Comparison of ENCODE assay signal across 23 cellular contexts in genomic region chr1:155918660-155919059, GRCh38. TPM values are rescaled to one million over a fixed set of nuclear protein-coding genes. Genes with fewer than 3 reads are reported as not detected.
A peak's percentile ranks its signal among the peaks of the same experiment; 100 is the strongest.
DNase-seq lines count a peak whose midpoint lies in the region; ATAC-seq, FAIRE-seq and TF ChIP-seq lines count a peak whose summit lies in the region.
"Had no signal": no experiment of that assay in that cellular context is flagged by ENCODE, and none has a peak within 500 bp of the region (broad histone marks: within the 10 kb centered on the region; RNA-seq: fewer than 3 reads in every experiment).

No MANE protein-coding gene starts in this region.

- H3K9ac ChIP-seq in HepG2 (ENCODE audit: insufficient read depth, low read depth, low read length), result no peak overlapping the region

- CTCF ChIA-PET in HepG2 (lab: Yijun Ruan, JAX; ENCODE audit: low intra/inter-chr PET ratio, low total read pairs), result no interaction called here

- FAIRE-seq in HepG2 (lab: Jason Lieb, UNC), result no peak
- peak; percentile 22 for FAIRE-seq in TTC549 (lab: Jason Lieb, UNC)
- FAIRE-seq: A204.1, GM18507, H54, HTR-8/SVneo had no signal

- H3K27ac Mint-ChIP-seq in natural killer cell treated with Interleukin-12 subunit alpha and Interleukin-12 subunit beta and Interleukin-15 and Interleukin-18, amount 100 ng/mL, for 72 hours, result no peak overlapping the region
- H3K27ac Mint-ChIP-seq in stimulated activated naive CD8-positive, alpha-beta T cell treated with anti-CD3 and anti-CD28 coated beads, Interleukin-15, amount 100 ng/mL, for 72 hours, result no peak overlapping the region
- H3K27ac Mint-ChIP-seq: CD4-positive, alpha-beta T cell; GM23338; HFFc6; IgD-negative memory B cell had no signal

- no peak overlapping the region for H3K4me2 ChIP-seq in HepG2 (ENCODE audit: low read depth, low read length)
- H3K4me2 ChIP-seq: GM23338 had no signal

- no peaks in the 10 kb centered on the region for H3K27me3 Mint-ChIP-seq in natural killer cell treated with Interleukin-12 subunit alpha and Interleukin-12 subunit beta and Interleukin-15 and Interleukin-18, amount 100 ng/mL, for 72 hours
- H3K27me3 Mint-ChIP-seq in stimulated activated naive CD8-positive, alpha-beta T cell treated with anti-CD3 and anti-CD28 coated beads, Interleukin-15, amount 100 ng/mL, for 72 hours, result no peaks in the 10 kb centered on the region
- H3K27me3 Mint-ChIP-seq: CD4-positive, alpha-beta T cell; IgD-negative memory B cell had no signal

- H3K27me3 ChIP-seq in HepG2 (ENCODE audit: control insufficient read depth in 1 of 2, insufficient read depth in 2 of 2, low read length in 2 of 2) (no peaks in the 10 kb centered on the region), right lobe of liver (no peaks in the 10 kb centered on the region)

- DNase-seq in HepG2 (ENCODE audit: low spot score) (no peak), right lobe of liver (no peak)
- no peak for DNase-seq in natural killer cell treated with Interleukin-12 subunit alpha and Interleukin-12 subunit beta and Interleukin-15 and Interleukin-18, amount 100 ng/mL, for 72 hours (ENCODE audit: low spot score)
- no peak for DNase-seq in stimulated activated naive CD8-positive, alpha-beta T cell treated with anti-CD3 and anti-CD28 coated beads, Interleukin-15, amount 100 ng/mL, for 72 hours
- DNase-seq: ACHN; Caco-2; CD4-positive, alpha-beta T cell; DMS153; DMS79; GDM1; HCEC 1CT; HFFc6; KG1 had no signal

- H3K4me3 ChIP-seq in HepG2 (replicated peaks in 1 of 3; ENCODE audit: insufficient read depth in 1 of 3, low read depth in 2 of 3, low read length in 3 of 3), result no peak overlapping the region
- no peak overlapping the region for H3K4me3 ChIP-seq in right lobe of liver
- H3K4me3 ChIP-seq: GM23338 had no signal

- H3K36me3 ChIP-seq in HepG2 (replicated peaks in 1 of 2; ENCODE audit: control insufficient read depth in 1 of 2, insufficient read depth in 2 of 2, low read length in 2 of 2) (peaks cover 28 to 83% of the 10 kb centered on the region in 2 experiments), right lobe of liver (peaks cover 14 to 98% (median 53%) of the 10 kb centered on the region in 4 donors)

- 88% methylated on average over 3 of the region's 3 CpGs for WGBS in HepG2 (ENCODE audit: low lambda C conversion rate)
- 62% methylated on average over 3 of the region's 3 CpGs for WGBS in right lobe of liver (ENCODE audit: insufficient coverage, low coverage, low lambda C conversion rate, missing lambda C conversion rate)

- TF ChIP-seq RAD21 in HepG2 (CRISPR knock-in tag; IDR thresholded peaks at IDR 0.05), result no peak

- H3K27ac ChIP-seq in HepG2 (ENCODE audit: extremely low read length, insufficient read depth, low read length) (no peak overlapping the region), right lobe of liver (no peak overlapping the region)
- H3K27ac ChIP-seq: C4-2B had no signal

- no peaks in the 10 kb centered on the region for H3K9me3 Mint-ChIP-seq in natural killer cell treated with Interleukin-12 subunit alpha and Interleukin-12 subunit beta and Interleukin-15 and Interleukin-18, amount 100 ng/mL, for 72 hours
- H3K9me3 Mint-ChIP-seq in stimulated activated naive CD8-positive, alpha-beta T cell treated with anti-CD3 and anti-CD28 coated beads, Interleukin-15, amount 100 ng/mL, for 72 hours, result no peaks in the 10 kb centered on the region
- H3K9me3 Mint-ChIP-seq: CD4-positive, alpha-beta T cell; GM23338; HFFc6; IgD-negative memory B cell had no signal

- ATAC-seq in HepG2 (no peak), right lobe of liver (no peak)
- ATAC-seq in natural killer cell treated with Interleukin-12 subunit alpha and Interleukin-12 subunit beta and Interleukin-15 and Interleukin-18, amount 100 ng/mL, for 72 hours, result no peak
- no peak for ATAC-seq in stimulated activated naive CD8-positive, alpha-beta T cell treated with anti-CD3 and anti-CD28 coated beads, Interleukin-15, amount 100 ng/mL, for 72 hours
- ATAC-seq: GM23338 had no signal

- in situ Hi-C loops in HepG2 (cut with HindIII; ENCODE audit: extremely low pct_ligation_motif_present, low pct_unique_long_range_greater_than_20kb), result no loop called here

- H3K79me2 ChIP-seq in HepG2 (ENCODE audit: insufficient read depth, low read length), result no peaks in the 10 kb centered on the region

- POLR2A ChIA-PET in HepG2 (lab: Yijun Ruan, JAX), result interaction anchor here (1.3 to 1.4 kb wide), 2 partner anchors 12 to 16 kb away, joined by 3 read pairs; partner anchors contain the start of gene KHDC4

- TF ChIP-seq POLR2A in HepG2 (IDR thresholded peaks at IDR 0.05; ENCODE audit: insufficient read depth in 1 of 2, low read depth in 2 of 2, low read length in 2 of 2) (no peak), right lobe of liver (IDR thresholded peaks at IDR 0.05) (no peak)

- no peak overlapping the region for H2AFZ ChIP-seq in HepG2 (ENCODE audit: low read length)
- H2AFZ ChIP-seq: GM23338 had no signal

- H4K20me1 ChIP-seq in HepG2 (ENCODE audit: insufficient read depth, low read length), result no peaks in the 10 kb centered on the region

- H3K4me1 Mint-ChIP-seq in natural killer cell treated with Interleukin-12 subunit alpha and Interleukin-12 subunit beta and Interleukin-15 and Interleukin-18, amount 100 ng/mL, for 72 hours (ENCODE audit: low read depth in 2 of 2), result peaks cover 9 to 12% of the 10 kb centered on the region in 2 donors
- no peaks in the 10 kb centered on the region for H3K4me1 Mint-ChIP-seq in stimulated activated naive CD8-positive, alpha-beta T cell treated with anti-CD3 and anti-CD28 coated beads, Interleukin-15, amount 100 ng/mL, for 72 hours
- H3K4me1 Mint-ChIP-seq: GM23338 had no signal

- no peaks in the 10 kb centered on the region for H3K4me1 ChIP-seq in HepG2 (ENCODE audit: insufficient read depth, low read length)
- no peaks in the 10 kb centered on the region for H3K4me1 ChIP-seq in right lobe of liver
- H3K4me1 ChIP-seq: Caco-2 had no signal

- peaks cover 45% of the 10 kb centered on the region for H3K36me3 Mint-ChIP-seq in natural killer cell treated with Interleukin-12 subunit alpha and Interleukin-12 subunit beta and Interleukin-15 and Interleukin-18, amount 100 ng/mL, for 72 hours

- no TSS peak for BruUV-seq in HepG2 (replicated peaks; lab: Mats Ljungman, UMichigan)

- intact Hi-C loops in HepG2 (cut with micrococcal nuclease; ENCODE audit: unreplicated experiment) (no loop called here), right lobe of liver (cut with DNase I) (no loop called here)

- no peak overlapping the region for H3K4me3 Mint-ChIP-seq in natural killer cell treated with Interleukin-12 subunit alpha and Interleukin-12 subunit beta and Interleukin-15 and Interleukin-18, amount 100 ng/mL, for 72 hours
- no peak overlapping the region for H3K4me3 Mint-ChIP-seq in stimulated activated naive CD8-positive, alpha-beta T cell treated with anti-CD3 and anti-CD28 coated beads, Interleukin-15, amount 100 ng/mL, for 72 hours
- H3K4me3 Mint-ChIP-seq: CD4-positive, alpha-beta T cell; GM23338; HFFc6; IgD-negative memory B cell had no signal

- no peak for TF ChIP-seq EP300 in HepG2 (IDR thresholded peaks at IDR 0.05; ENCODE audit: low read depth in 2 of 2, low read length in 2 of 2)
- TF ChIP-seq EP300 in HepG2 (CRISPR knock-in tag; IDR thresholded peaks at IDR 0.05; ENCODE audit: borderline replicate concordance), result no peak

- no peak for TF ChIP-seq CTCF in HepG2 (CRISPR knock-in tag; IDR thresholded peaks at IDR 0.05)
- no peak for TF ChIP-seq CTCF in right lobe of liver (IDR thresholded peaks at IDR 0.05)

- H3K9me3 ChIP-seq in HepG2 (ENCODE audit: low read length), result no peaks in the 10 kb centered on the region
- no peaks in the 10 kb centered on the region for H3K9me3 ChIP-seq in right lobe of liver
- H3K9me3 ChIP-seq: Caco-2 had no signal

RNA-seq across cellular contexts. Expression of gene RIT1, which starts 7.5 kb away (rescaled TPM):
- total RNA-seq in HepG2 (2016; rRNA removed; fragmentation: Illumina TruSeq; extraction: Trizol) (12.2 and 15.9 TPM in 2 replicates), right lobe of liver (10 to 100 TPM in 3 of 6 experiments, 1 to 10 TPM in 3; 4.9 to 28.3 (median 11.3) TPM)
- total RNA-seq in HepG2 (2016; cell fraction: cytosol; rRNA removed; fragmentation: Illumina TruSeq; extraction: Trizol; ENCODE audit: low read depth), result 1.8 and 2.7 TPM in 2 replicates
- 12.0 and 18.3 TPM in 2 replicates for total RNA-seq in HepG2 (2016; cell fraction: insoluble cytoplasmic fraction; rRNA removed; fragmentation: Illumina TruSeq; extraction: Trizol)
- total RNA-seq in HepG2 (2016; cell fraction: membrane; rRNA removed; fragmentation: Illumina TruSeq; extraction: Trizol), result 3.7 and 5.0 TPM in 2 replicates
- total RNA-seq in HepG2 (2016; cell fraction: nucleus; rRNA removed; fragmentation: Illumina TruSeq; extraction: Trizol), result 5.1 and 6.9 TPM in 2 replicates
- 29.3 and 32.2 TPM in 2 replicates for polyA plus RNA-seq in HepG2 (2011; rRNA removed)
- polyA plus RNA-seq in HepG2 (2011; cell fraction: cytosol; rRNA removed), result 27.0 and 36.8 TPM in 2 replicates
- polyA plus RNA-seq in HepG2 (2011; cell fraction: nucleus; rRNA removed), result 10.2 and 15.6 TPM in 2 replicates
- 14.8 and 19.9 TPM in 2 replicates for polyA plus RNA-seq in HepG2 (2012)
- polyA plus RNA-seq in HepG2 (2016; cell fraction: cytosol; fragmentation: Illumina TruSeq; extraction: Trizol; ENCODE audit: low read depth), result 1.3 and 1.4 TPM in 2 replicates
- polyA plus RNA-seq in HepG2 (2016; cell fraction: insoluble cytoplasmic fraction; fragmentation: Illumina TruSeq; extraction: Trizol; ENCODE audit: low read depth), result 12.1 and 13.9 TPM in 2 replicates
- polyA plus RNA-seq in HepG2 (2016; cell fraction: membrane; fragmentation: Illumina TruSeq; extraction: Trizol; ENCODE audit: low read depth), result 1.8 and 2.0 TPM in 2 replicates
- 13.6 and 15.1 TPM in 2 replicates for polyA plus RNA-seq in HepG2 (2016; cell fraction: nucleus; fragmentation: Illumina TruSeq; extraction: Trizol; ENCODE audit: insufficient read depth, low read depth)
- 23.7 and 26.0 TPM in 2 replicates for polyA minus RNA-seq in HepG2 (2011; rRNA and poly(A)+ RNA removed; ENCODE audit: low replicate concordance)
- 16.1 and 17.4 TPM in 2 replicates for polyA minus RNA-seq in HepG2 (2011; cell fraction: cytosol; rRNA and poly(A)+ RNA removed)
- polyA minus RNA-seq in HepG2 (2011; cell fraction: nucleus; rRNA and poly(A)+ RNA removed), result 11.6 and 20.5 TPM in 2 replicates
- total RNA-seq in natural killer cell treated with Interleukin-12 subunit alpha and Interleukin-12 subunit beta and Interleukin-15 and Interleukin-18, amount 100 ng/mL, for 72 hours, result 10 to 100 TPM; 29.4 to 40.2 TPM

RNA-seq across cellular contexts. Expression of gene KHDC4, which starts 15.6 kb away (rescaled TPM):
- total RNA-seq in HepG2 (2016; rRNA removed; fragmentation: Illumina TruSeq; extraction: Trizol) (15.9 and 33.5 TPM in 2 replicates), right lobe of liver (10 to 100 TPM; 14.1 to 19.0 (median 17.2) TPM)
- 17.8 and 22.2 TPM in 2 replicates for total RNA-seq in HepG2 (2016; cell fraction: cytosol; rRNA removed; fragmentation: Illumina TruSeq; extraction: Trizol; ENCODE audit: low read depth)
- total RNA-seq in HepG2 (2016; cell fraction: insoluble cytoplasmic fraction; rRNA removed; fragmentation: Illumina TruSeq; extraction: Trizol), result 17.1 and 30.7 TPM in 2 replicates
- 16.0 and 18.2 TPM in 2 replicates for total RNA-seq in HepG2 (2016; cell fraction: membrane; rRNA removed; fragmentation: Illumina TruSeq; extraction: Trizol)
- total RNA-seq in HepG2 (2016; cell fraction: nucleus; rRNA removed; fragmentation: Illumina TruSeq; extraction: Trizol), result 51.8 and 57.5 TPM in 2 replicates
- 74.5 and 92.0 TPM in 2 replicates for polyA plus RNA-seq in HepG2 (2011; rRNA removed)
- 35.4 and 38.7 TPM in 2 replicates for polyA plus RNA-seq in HepG2 (2011; cell fraction: cytosol; rRNA removed)
- 126 and 134 TPM in 2 replicates for polyA plus RNA-seq in HepG2 (2011; cell fraction: nucleus; rRNA removed)
- 37.2 and 38.4 TPM in 2 replicates for polyA plus RNA-seq in HepG2 (2012)
- polyA plus RNA-seq in HepG2 (2016; cell fraction: cytosol; fragmentation: Illumina TruSeq; extraction: Trizol; ENCODE audit: low read depth), result 2.1 and 2.5 TPM in 2 replicates
- 14.7 and 16.3 TPM in 2 replicates for polyA plus RNA-seq in HepG2 (2016; cell fraction: insoluble cytoplasmic fraction; fragmentation: Illumina TruSeq; extraction: Trizol; ENCODE audit: low read depth)
- polyA plus RNA-seq in HepG2 (2016; cell fraction: membrane; fragmentation: Illumina TruSeq; extraction: Trizol; ENCODE audit: low read depth), result 4.2 and 4.7 TPM in 2 replicates
- 113 and 121 TPM in 2 replicates for polyA plus RNA-seq in HepG2 (2016; cell fraction: nucleus; fragmentation: Illumina TruSeq; extraction: Trizol; ENCODE audit: insufficient read depth, low read depth)
- polyA minus RNA-seq in HepG2 (2011; rRNA and poly(A)+ RNA removed; ENCODE audit: low replicate concordance), result 83.9 and 155 TPM in 2 replicates
- polyA minus RNA-seq in HepG2 (2011; cell fraction: cytosol; rRNA and poly(A)+ RNA removed), result 19.6 and 24.9 TPM in 2 replicates
- polyA minus RNA-seq in HepG2 (2011; cell fraction: nucleus; rRNA and poly(A)+ RNA removed), result 113 and 148 TPM in 2 replicates
- total RNA-seq in natural killer cell treated with Interleukin-12 subunit alpha and Interleukin-12 subunit beta and Interleukin-15 and Interleukin-18, amount 100 ng/mL, for 72 hours, result 10 to 100 TPM; 47.6 to 96.0 TPM

RNA-seq across cellular contexts. Expression of gene RXFP4, which starts 22.8 kb away (rescaled TPM):
- total RNA-seq in HepG2 (2016; rRNA removed; fragmentation: Illumina TruSeq; extraction: Trizol) (0.38 TPM in 1 of 2 replicates, not detected in the other), right lobe of liver (not detected)
- not detected in 2 replicates for total RNA-seq in HepG2 (2016; cell fraction: cytosol; rRNA removed; fragmentation: Illumina TruSeq; extraction: Trizol; ENCODE audit: low read depth)
- 0.25 and 0.28 TPM in 2 replicates for total RNA-seq in HepG2 (2016; cell fraction: insoluble cytoplasmic fraction; rRNA removed; fragmentation: Illumina TruSeq; extraction: Trizol)
- total RNA-seq in HepG2 (2016; cell fraction: membrane; rRNA removed; fragmentation: Illumina TruSeq; extraction: Trizol), result not detected in 2 replicates
- 0.31 TPM in 1 of 2 replicates, not detected in the other for total RNA-seq in HepG2 (2016; cell fraction: nucleus; rRNA removed; fragmentation: Illumina TruSeq; extraction: Trizol)
- polyA plus RNA-seq in HepG2 (2011; rRNA removed), result 1.4 and 1.9 TPM in 2 replicates
- polyA plus RNA-seq in HepG2 (2011; cell fraction: cytosol; rRNA removed), result 1.3 and 2.1 TPM in 2 replicates
- 0.42 and 0.48 TPM in 2 replicates for polyA plus RNA-seq in HepG2 (2011; cell fraction: nucleus; rRNA removed)
- 0.48 and 0.72 TPM in 2 replicates for polyA plus RNA-seq in HepG2 (2012)
- 0.08 TPM in 1 of 2 replicates, not detected in the other for polyA plus RNA-seq in HepG2 (2016; cell fraction: cytosol; fragmentation: Illumina TruSeq; extraction: Trizol; ENCODE audit: low read depth)
- not detected in 2 replicates for polyA plus RNA-seq in HepG2 (2016; cell fraction: insoluble cytoplasmic fraction; fragmentation: Illumina TruSeq; extraction: Trizol; ENCODE audit: low read depth)
- polyA plus RNA-seq in HepG2 (2016; cell fraction: membrane; fragmentation: Illumina TruSeq; extraction: Trizol; ENCODE audit: low read depth), result not detected in 2 replicates
- polyA plus RNA-seq in HepG2 (2016; cell fraction: nucleus; fragmentation: Illumina TruSeq; extraction: Trizol; ENCODE audit: insufficient read depth, low read depth), result 0.64 and 0.79 TPM in 2 replicates
- polyA minus RNA-seq in HepG2 (2011; rRNA and poly(A)+ RNA removed; ENCODE audit: low replicate concordance), result 1.4 and 2.7 TPM in 2 replicates
- 0.49 TPM in 1 of 2 replicates, not detected in the other for polyA minus RNA-seq in HepG2 (2011; cell fraction: cytosol; rRNA and poly(A)+ RNA removed)
- polyA minus RNA-seq in HepG2 (2011; cell fraction: nucleus; rRNA and poly(A)+ RNA removed), result 0.39 and 1.1 TPM in 2 replicates
- not detected for total RNA-seq in natural killer cell treated with Interleukin-12 subunit alpha and Interleukin-12 subunit beta and Interleukin-15 and Interleukin-18, amount 100 ng/mL, for 72 hours
- total RNA-seq: Caco-2; CD4-positive, alpha-beta T cell; Daoy; GM23338; HFFc6 had no signal
- polyA plus RNA-seq: BJ, GM23338 had no signal

RNA-seq across cellular contexts. Expression of gene SYT11, which starts 59.3 kb away (rescaled TPM):
- total RNA-seq in HepG2 (2016; rRNA removed; fragmentation: Illumina TruSeq; extraction: Trizol), result 0.08 and 0.22 TPM in 2 replicates
- not detected in 2 replicates for total RNA-seq in HepG2 (2016; cell fraction: cytosol; rRNA removed; fragmentation: Illumina TruSeq; extraction: Trizol; ENCODE audit: low read depth)
- total RNA-seq in HepG2 (2016; cell fraction: insoluble cytoplasmic fraction; rRNA removed; fragmentation: Illumina TruSeq; extraction: Trizol), result 0.06 and 0.13 TPM in 2 replicates
- total RNA-seq in HepG2 (2016; cell fraction: membrane; rRNA removed; fragmentation: Illumina TruSeq; extraction: Trizol), result 0.03 and 0.09 TPM in 2 replicates
- total RNA-seq in HepG2 (2016; cell fraction: nucleus; rRNA removed; fragmentation: Illumina TruSeq; extraction: Trizol), result 0.22 and 0.25 TPM in 2 replicates
- 0.59 and 0.64 TPM in 2 replicates for polyA plus RNA-seq in HepG2 (2011; rRNA removed)
- 0.35 and 0.59 TPM in 2 replicates for polyA plus RNA-seq in HepG2 (2011; cell fraction: cytosol; rRNA removed)
- polyA plus RNA-seq in HepG2 (2011; cell fraction: nucleus; rRNA removed), result 0.26 and 0.29 TPM in 2 replicates
- polyA plus RNA-seq in HepG2 (2012), result 0.64 and 1.0 TPM in 2 replicates
- polyA plus RNA-seq in HepG2 (2016; cell fraction: cytosol; fragmentation: Illumina TruSeq; extraction: Trizol; ENCODE audit: low read depth), result 0.02 TPM in 1 of 2 replicates, not detected in the other
- 0.04 and 0.08 TPM in 2 replicates for polyA plus RNA-seq in HepG2 (2016; cell fraction: insoluble cytoplasmic fraction; fragmentation: Illumina TruSeq; extraction: Trizol; ENCODE audit: low read depth)
- polyA plus RNA-seq in HepG2 (2016; cell fraction: membrane; fragmentation: Illumina TruSeq; extraction: Trizol; ENCODE audit: low read depth), result 0.06 TPM in 1 of 2 replicates, not detected in the other
- 0.08 and 0.21 TPM in 2 replicates for polyA plus RNA-seq in HepG2 (2016; cell fraction: nucleus; fragmentation: Illumina TruSeq; extraction: Trizol; ENCODE audit: insufficient read depth, low read depth)
- polyA minus RNA-seq in HepG2 (2011; rRNA and poly(A)+ RNA removed; ENCODE audit: low replicate concordance), result 0.44 and 1.3 TPM in 2 replicates
- 0.44 and 0.69 TPM in 2 replicates for polyA minus RNA-seq in HepG2 (2011; cell fraction: cytosol; rRNA and poly(A)+ RNA removed)
- polyA minus RNA-seq in HepG2 (2011; cell fraction: nucleus; rRNA and poly(A)+ RNA removed), result 0.39 and 0.75 TPM in 2 replicates
- total RNA-seq in right lobe of liver, result 1 to 10 TPM in 1 of 6 experiments, under 1 TPM in 5; 0.46 to 1.5 (median 0.73) TPM
- total RNA-seq in natural killer cell treated with Interleukin-12 subunit alpha and Interleukin-12 subunit beta and Interleukin-15 and Interleukin-18, amount 100 ng/mL, for 72 hours, result 10 to 100 TPM; 29.3 to 43.9 TPM

RNA-seq across cellular contexts. Expression of gene ARHGEF2, which starts 59.7 kb away (rescaled TPM):
- total RNA-seq in HepG2 (2016; rRNA removed; fragmentation: Illumina TruSeq; extraction: Trizol), result 15.0 and 16.1 TPM in 2 replicates
- 7.7 and 8.4 TPM in 2 replicates for total RNA-seq in HepG2 (2016; cell fraction: cytosol; rRNA removed; fragmentation: Illumina TruSeq; extraction: Trizol; ENCODE audit: low read depth)
- 12.9 and 18.6 TPM in 2 replicates for total RNA-seq in HepG2 (2016; cell fraction: insoluble cytoplasmic fraction; rRNA removed; fragmentation: Illumina TruSeq; extraction: Trizol)
- 10.3 and 11.1 TPM in 2 replicates for total RNA-seq in HepG2 (2016; cell fraction: membrane; rRNA removed; fragmentation: Illumina TruSeq; extraction: Trizol)
- total RNA-seq in HepG2 (2016; cell fraction: nucleus; rRNA removed; fragmentation: Illumina TruSeq; extraction: Trizol), result 13.2 and 15.5 TPM in 2 replicates
- 32.1 and 33.1 TPM in 2 replicates for polyA plus RNA-seq in HepG2 (2011; rRNA removed)
- 15.2 and 17.5 TPM in 2 replicates for polyA plus RNA-seq in HepG2 (2011; cell fraction: cytosol; rRNA removed)
- polyA plus RNA-seq in HepG2 (2011; cell fraction: nucleus; rRNA removed), result 104 and 108 TPM in 2 replicates
- 28.0 and 37.8 TPM in 2 replicates for polyA plus RNA-seq in HepG2 (2012)
- polyA plus RNA-seq in HepG2 (2016; cell fraction: cytosol; fragmentation: Illumina TruSeq; extraction: Trizol; ENCODE audit: low read depth), result 1.9 and 2.0 TPM in 2 replicates
- 13.1 and 13.4 TPM in 2 replicates for polyA plus RNA-seq in HepG2 (2016; cell fraction: insoluble cytoplasmic fraction; fragmentation: Illumina TruSeq; extraction: Trizol; ENCODE audit: low read depth)
- polyA plus RNA-seq in HepG2 (2016; cell fraction: membrane; fragmentation: Illumina TruSeq; extraction: Trizol; ENCODE audit: low read depth), result 3.6 and 3.8 TPM in 2 replicates
- polyA plus RNA-seq in HepG2 (2016; cell fraction: nucleus; fragmentation: Illumina TruSeq; extraction: Trizol; ENCODE audit: insufficient read depth, low read depth), result 34.1 and 35.2 TPM in 2 replicates
- 54.1 and 96.8 TPM in 2 replicates for polyA minus RNA-seq in HepG2 (2011; rRNA and poly(A)+ RNA removed; ENCODE audit: low replicate concordance)
- polyA minus RNA-seq in HepG2 (2011; cell fraction: cytosol; rRNA and poly(A)+ RNA removed), result 17.6 and 19.9 TPM in 2 replicates
- 50.0 and 65.8 TPM in 2 replicates for polyA minus RNA-seq in HepG2 (2011; cell fraction: nucleus; rRNA and poly(A)+ RNA removed)
- total RNA-seq in right lobe of liver, result 10 to 100 TPM in 4 of 6 experiments, 1 to 10 TPM in 2; 7.9 to 23.8 (median 13.1) TPM
- 100 to 1,000 TPM; 205 to 234 TPM for total RNA-seq in natural killer cell treated with Interleukin-12 subunit alpha and Interleukin-12 subunit beta and Interleukin-15 and Interleukin-18, amount 100 ng/mL, for 72 hours
